In genomic region chr11:118998822-118999221, GRCh38 we compare ENCODE assay signal across 8 cellular contexts. TPM values are rescaled to one million over a fixed set of nuclear protein-coding genes. Genes with fewer than 3 reads are reported as not detected.
A peak's percentile ranks its signal among the peaks of the same experiment; 100 is the strongest.
DNase-seq lines count a peak whose midpoint lies in the region; ATAC-seq and TF ChIP-seq lines count a peak whose summit lies in the region.

No MANE protein-coding gene starts in this region.

- H3K36me3 ChIP-seq in esophagus squamous epithelium = peaks cover 0 to 46% (median 7%) of the 10 kb centered on the region in 3 donors

- no peaks in the 10 kb centered on the region for H3K9me3 Mint-ChIP-seq in osteocyte (ENCODE audit: unreplicated experiment)

- intact Hi-C loops in esophagus squamous epithelium (cut with DNase I) = no loop called here

- peaks cover 17% of the 10 kb centered on the region for H3K36me3 Mint-ChIP-seq in osteocyte (ENCODE audit: unreplicated experiment)

- H3K4me3 Mint-ChIP-seq in osteocyte (ENCODE audit: unreplicated experiment) = peak overlapping the region; percentile 95

- H3K27me3 ChIP-seq in esophagus squamous epithelium = no peaks in the 10 kb centered on the region

- peak overlapping the region; percentile 92 for H3K27ac Mint-ChIP-seq in osteocyte (ENCODE audit: unreplicated experiment)

- peaks cover 6 to 34% (median 23%) of the 10 kb centered on the region in 3 donors for H3K4me1 ChIP-seq in esophagus squamous epithelium

- H3K9me3 ChIP-seq in esophagus squamous epithelium = no peaks in the 10 kb centered on the region

- H3K27me3 Mint-ChIP-seq in osteocyte (ENCODE audit: unreplicated experiment) = no peaks in the 10 kb centered on the region

- no peak for DNase-seq in GM12864 (ENCODE audit: low read depth)
- DNase-seq in RPMI7951 (ENCODE audit: low read depth) = peak; percentile 78
- DNase-seq in esophagus squamous epithelium (lab: John Stamatoyannopoulos, UW) = no peak
- DNase-seq in osteocyte (ENCODE audit: extremely low spot score, unreplicated experiment) = no peak
- DNase-seq in hypothalamus (lab: John Stamatoyannopoulos, UW) = no peak
- DNase-seq in NK-92 treated with Interleukin-12 subunit alpha and Interleukin-12 subunit beta, amount 100 ng/mL, for 24 hours (lab: John Stamatoyannopoulos, UW) = no peak
- DNase-seq in GOT3 (lab: John Stamatoyannopoulos, UW) = no peak

- H3K27ac ChIP-seq in esophagus squamous epithelium = peak overlapping the region; percentile 87 to 91 (median 88)

- peak overlapping the region; percentile 64 for H3K4me3 ChIP-seq in GM12864 (ENCODE audit: low read depth, low read length)
- H3K4me3 ChIP-seq in esophagus squamous epithelium = peak overlapping the region; percentile 67 to 82 (median 78)

- no peak for TF ChIP-seq POLR2A in esophagus squamous epithelium (IDR thresholded peaks at IDR 0.05)

- WGBS in esophagus squamous epithelium, 2 donors = 26 to 36% methylated on average over 6 of the region's 6 CpGs

- no peak for ATAC-seq in HG03354 (IDR thresholded peaks at IDR 0.05; ENCODE audit: poor library complexity, severe bottlenecking, unreplicated experiment)

- H3K4me1 Mint-ChIP-seq in osteocyte (ENCODE audit: unreplicated experiment) = peaks cover 28% of the 10 kb centered on the region

- TF ChIP-seq CTCF in GM12864 (IDR thresholded peaks at IDR 0.05; ENCODE audit: low read depth, low read length, missing control alignments) = no peak
- TF ChIP-seq CTCF in esophagus squamous epithelium (IDR thresholded peaks at IDR 0.05) = no peak
- no peak for TF ChIP-seq CTCF in osteocyte (IDR thresholded peaks at IDR 0.05)

RNA-seq across cellular contexts. Expression of gene CENATAC, which starts 0.9 kb away (rescaled TPM):
- total RNA-seq in RPMI7951 (2014; rRNA removed; shearing (Covaris generic)) = 7.2 and 8.1 TPM in 2 replicates
- total RNA-seq in esophagus squamous epithelium (10 to 100 TPM in 3 of 4 donors, 1 to 10 TPM in 1; 9.2 to 58.9 (median 29.4) TPM), osteocyte (31.6 and 32.7 TPM in 2 replicates)

RNA-seq across cellular contexts. Expression of gene RPS25, which starts 19.3 kb away (rescaled TPM):
- 2,312 and 2,810 TPM in 2 replicates for total RNA-seq in RPMI7951 (2014; rRNA removed; shearing (Covaris generic))
- total RNA-seq in esophagus squamous epithelium (1,000 to 10,000 TPM in 3 of 4 donors, 100 to 1,000 TPM in 1; 729 to 2,261 (median 1,537) TPM), osteocyte (933 and 949 TPM in 2 replicates)

RNA-seq across cellular contexts. Expression of gene TRAPPC4, which starts 19.7 kb away (rescaled TPM):
- total RNA-seq in RPMI7951 (2014; rRNA removed; shearing (Covaris generic)) = 135 and 150 TPM in 2 replicates
- total RNA-seq in esophagus squamous epithelium (10 to 100 TPM; 26.5 to 44.4 (median 41.2) TPM), osteocyte (71.4 and 75.3 TPM in 2 replicates)

RNA-seq across cellular contexts. Expression of gene FOXR1, which starts 27.3 kb away (rescaled TPM):
- total RNA-seq in RPMI7951 (2014; rRNA removed; shearing (Covaris generic)) = not detected in 2 replicates
- not detected for total RNA-seq in esophagus squamous epithelium
- total RNA-seq in osteocyte = not detected in 2 replicates

RNA-seq across cellular contexts. Expression of gene SLC37A4, which starts 31.9 kb away (rescaled TPM):
- 18.6 and 19.7 TPM in 2 replicates for total RNA-seq in RPMI7951 (2014; rRNA removed; shearing (Covaris generic))
- total RNA-seq in esophagus squamous epithelium (10 to 100 TPM in 3 of 4 donors, 1 to 10 TPM in 1; 6.9 to 13.9 (median 11.5) TPM), osteocyte (15.6 and 16.3 TPM in 2 replicates)
